16 cellular contexts compared by ENCODE assay signal in genomic region chr13:33575378-33575777, GRCh38.
"Had no signal": no experiment of that assay in that cellular context is flagged by ENCODE, and none has a peak within 500 bp of the region (broad histone marks: within the 10 kb centered on the region; RNA-seq: fewer than 3 reads in every experiment).

No MANE protein-coding gene starts in this region.

- H3K4me3 ChIP-seq: colonic mucosa, right atrium auricular region, sigmoid colon, skin epidermis had no signal

- H3K4me1 ChIP-seq: colonic mucosa had no signal

- DNase-seq: colonic mucosa; dermis blood vessel endothelial cell; erythroblast; foreskin melanocyte; head of caudate nucleus; hippocampal formation; kidney glomerular epithelial cell; naive thymus-derived CD4-positive, alpha-beta T cell; nephron progenitor cell; posterior cingulate gyrus; sigmoid colon; stimulated activated CD4-positive, alpha-beta T cell treated with anti-CD3 and anti-CD28 coated beads, Interleukin-12 subunit alpha, Interleukin-12 subunit beta, amount 100 ng/mL, for 4 hours; stimulated activated naive CD4-positive, alpha-beta T cell treated with Interleukin-2 at 50 U/mL for 16 hours; trophoblast cell had no signal

- ATAC-seq: naive thymus-derived CD4-positive, alpha-beta T cell had no signal

- H3K27me3 ChIP-seq: colonic mucosa, right atrium auricular region, sigmoid colon had no signal

- H3K27ac Mint-ChIP-seq: naive thymus-derived CD4-positive, alpha-beta T cell; nephron progenitor cell had no signal

- H3K4me1 Mint-ChIP-seq: nephron progenitor cell had no signal

- H3K36me3 ChIP-seq: colonic mucosa, right atrium auricular region, sigmoid colon had no signal

- H3K27ac ChIP-seq: colonic mucosa, right atrium auricular region, sigmoid colon, skin epidermis had no signal

- H3K9me3 ChIP-seq: colonic mucosa, right atrium auricular region had no signal

- H3K9me3 Mint-ChIP-seq: nephron progenitor cell had no signal

- H3K4me3 Mint-ChIP-seq: naive thymus-derived CD4-positive, alpha-beta T cell; nephron progenitor cell had no signal
